ENCODE assay signal across 21 cellular contexts in the genomic region with DNA sequence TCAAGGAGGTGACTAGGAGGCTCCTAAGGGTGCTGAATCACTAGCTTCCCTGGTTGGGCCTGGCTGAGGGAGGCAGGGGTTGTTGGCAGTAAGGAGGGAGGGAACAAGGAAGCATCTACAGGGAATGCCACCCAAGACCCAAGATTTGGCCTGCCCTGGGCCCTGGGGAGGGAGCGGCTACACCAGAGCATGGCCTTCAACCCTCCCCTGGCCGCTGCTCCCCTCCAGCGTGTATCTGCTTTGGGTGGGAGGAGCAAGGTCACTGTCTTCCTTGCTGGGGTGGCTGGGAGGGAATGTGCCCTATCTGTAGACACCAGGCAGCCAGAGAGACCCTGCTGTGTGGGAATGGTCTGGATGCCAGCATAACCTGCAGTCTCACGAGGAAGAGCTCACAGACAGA. TPM values are rescaled to one million over a fixed set of nuclear protein-coding genes. Genes with fewer than 3 reads are reported as not detected.
DNase-seq lines count a peak whose midpoint lies in the region; ATAC-seq and TF ChIP-seq lines count a peak whose summit lies in the region.
"Had no signal": no experiment of that assay in that cellular context is flagged by ENCODE, and none has a peak within 500 bp of the region (broad histone marks: within the 10 kb centered on the region; RNA-seq: fewer than 3 reads in every experiment).

No MANE protein-coding gene starts in this region.

- H3K23ac ChIP-seq in mesenchymal stem cell (ENCODE audit: low read length in 2 of 2) = no peak overlapping the region

- H3K14ac ChIP-seq in mesenchymal stem cell (ENCODE audit: low read length in 2 of 2) = peak overlapping the region in 1 of 2 experiments; percentile 35

- no peak overlapping the region for H3K4me3 Mint-ChIP-seq in immature natural killer cell
- H3K4me3 Mint-ChIP-seq: B cell; CD4-positive, CD25-positive, alpha-beta regulatory T cell; CD8-positive, alpha-beta T cell; GM23338; HFFc6 had no signal

- H3K4me1 ChIP-seq in mesenchymal stem cell (ENCODE audit: control insufficient read depth, insufficient read depth, low read depth, low read length) (no peaks in the 10 kb centered on the region), upper lobe of right lung (peaks cover 14% of the 10 kb centered on the region)
- H3K4me1 ChIP-seq: HAP-1 had no signal

- H2BK5ac ChIP-seq in mesenchymal stem cell (ENCODE audit: low read depth, low read length, poor library complexity, severe bottlenecking) = no peak overlapping the region

- H2BK120ac ChIP-seq in mesenchymal stem cell (ENCODE audit: low read depth, low read length) = no peak overlapping the region

- TF ChIP-seq CTCF in upper lobe of right lung (IDR thresholded peaks at IDR 0.05) = no peak

- H3K27ac ChIP-seq in mesenchymal stem cell (ENCODE audit: low read length, poor library complexity, severe bottlenecking) (no peak overlapping the region), upper lobe of right lung (no peak overlapping the region)
- H3K27ac ChIP-seq: 22Rv1, BLaER1, C4-2B had no signal

- H2BK12ac ChIP-seq in mesenchymal stem cell (ENCODE audit: low read length in 2 of 2) = peak overlapping the region in 1 of 2 experiments; percentile 35

- WGBS in mesenchymal stem cell = 89% methylated on average over 4 of the region's 4 CpGs

- ATAC-seq in Right ventricle myocardium inferior = no peak
- no peak for ATAC-seq in Right ventricle myocardium superior (ENCODE audit: poor library complexity)
- ATAC-seq in upper lobe of right lung = no peak
- ATAC-seq: CD8-positive, alpha-beta T cell; GM12878; GM23338 had no signal

- no peaks in the 10 kb centered on the region for H3K79me1 ChIP-seq in mesenchymal stem cell (replicated peaks; ENCODE audit: low read length, poor library complexity, severe bottlenecking)

- peaks cover 2% of the 10 kb centered on the region for H3K9me3 ChIP-seq in mesenchymal stem cell (ENCODE audit: control insufficient read depth, low read length)
- H3K9me3 ChIP-seq in upper lobe of right lung = no peaks in the 10 kb centered on the region
- H3K9me3 ChIP-seq: BLaER1, HAP-1 had no signal

- no peak overlapping the region for H3K4me2 ChIP-seq in mesenchymal stem cell (ENCODE audit: low read length, poor library complexity, severe bottlenecking)
- H3K4me2 ChIP-seq: BLaER1, GM23338 had no signal

- peaks cover 5 to 9% (median 7%) of the 10 kb centered on the region in 3 donors for H3K27me3 Mint-ChIP-seq in immature natural killer cell (ENCODE audit: low read depth in 3 of 3)
- H3K27me3 Mint-ChIP-seq: CD4-positive, CD25-positive, alpha-beta regulatory T cell had no signal

- no peaks in the 10 kb centered on the region for H3K9me3 Mint-ChIP-seq in immature natural killer cell
- H3K9me3 Mint-ChIP-seq: CD8-positive, alpha-beta T cell had no signal

- H3K36me3 ChIP-seq in mesenchymal stem cell (ENCODE audit: control insufficient read depth in 1 of 2, insufficient read depth in 2 of 2, low read depth in 1 of 2, low read length in 2 of 2) = no peaks in the 10 kb centered on the region
- H3K36me3 ChIP-seq in upper lobe of right lung = no peaks in the 10 kb centered on the region
- H3K36me3 ChIP-seq: BLaER1, HAP-1 had no signal

- H2AFZ ChIP-seq in mesenchymal stem cell (ENCODE audit: low read depth, low read length) = no peak overlapping the region
- H2AFZ ChIP-seq: GM23338 had no signal

- H3K4ac ChIP-seq in mesenchymal stem cell (ENCODE audit: low read depth in 1 of 2, low read length in 2 of 2) = no peak overlapping the region

- H3K4me1 Mint-ChIP-seq in immature natural killer cell = no peaks in the 10 kb centered on the region
- H3K4me1 Mint-ChIP-seq: B cell, GM23338 had no signal

- H2AK5ac ChIP-seq in mesenchymal stem cell (ENCODE audit: low read length, severe bottlenecking) = no peak overlapping the region

- peak overlapping the region; percentile 41 to 42 for H3K18ac ChIP-seq in mesenchymal stem cell (ENCODE audit: low read depth in 1 of 2, low read length in 2 of 2)

- H3K27me3 ChIP-seq in mesenchymal stem cell (ENCODE audit: control insufficient read depth in 1 of 2, insufficient read depth in 1 of 2, low read length in 2 of 2) = peaks cover 56 to 59% of the 10 kb centered on the region in 2 experiments
- no peaks in the 10 kb centered on the region for H3K27me3 ChIP-seq in upper lobe of right lung
- H3K27me3 ChIP-seq: BLaER1 had no signal

- DNase-seq in Right ventricle myocardium inferior (ENCODE audit: missing footprints) = peak; percentile 17
- no peak for DNase-seq in Right ventricle myocardium superior
- no peak for DNase-seq in mesenchymal stem cell
- DNase-seq in upper lobe of right lung = peak; percentile 56
- no peak for DNase-seq in NCI-H1694 (lab: John Stamatoyannopoulos, UW)
- DNase-seq in immature natural killer cell = no peak
- DNase-seq: Caco-2; CD4-positive, CD25-positive, alpha-beta regulatory T cell; CD8-positive, alpha-beta T cell; DMS153; DMS79; EL; GDM1; HFFc6 had no signal

- no peak overlapping the region for H2BK15ac ChIP-seq in mesenchymal stem cell (ENCODE audit: low read depth, poor library complexity, severe bottlenecking)

- H3K9ac ChIP-seq in mesenchymal stem cell (ENCODE audit: low read length) = no peak overlapping the region
- H3K9ac ChIP-seq: BLaER1 had no signal

- intact Hi-C loops in Right ventricle myocardium inferior (cut with DNase I) = no loop called here
- intact Hi-C loops in Right ventricle myocardium superior (cut with DNase I) = no loop called here
- intact Hi-C loops in upper lobe of right lung (cut with DNase I) = no loop called here

- H3K27ac Mint-ChIP-seq in immature natural killer cell = no peak overlapping the region
- H3K27ac Mint-ChIP-seq: B cell; CD4-positive, CD25-positive, alpha-beta regulatory T cell; CD8-positive, alpha-beta T cell; GM23338; HFFc6 had no signal

- H4K91ac ChIP-seq in mesenchymal stem cell (ENCODE audit: low read length) = peak overlapping the region; percentile 22

- H3K4me3 ChIP-seq in mesenchymal stem cell (ENCODE audit: insufficient read depth in 1 of 2, low read depth in 1 of 2, low read length in 2 of 2) (no peak overlapping the region), upper lobe of right lung (no peak overlapping the region)
- H3K4me3 ChIP-seq: BLaER1, GM12878, GM23338, HAP-1 had no signal

- H4K8ac ChIP-seq in mesenchymal stem cell (ENCODE audit: low read length) = peak overlapping the region; percentile 49

- H3K36me3 Mint-ChIP-seq in immature natural killer cell = no peaks in the 10 kb centered on the region
- H3K36me3 Mint-ChIP-seq: CD4-positive, CD25-positive, alpha-beta regulatory T cell; CD8-positive, alpha-beta T cell had no signal

RNA-seq across cellular contexts. Expression of gene MYEOV, which starts 29.5 kb away (rescaled TPM):
- not detected for total RNA-seq in Right ventricle myocardium inferior
- not detected for total RNA-seq in Right ventricle myocardium superior
- polyA plus RNA-seq in mesenchymal stem cell (2013, experiment 1 of 2) = 2.5 TPM
- 4.8 TPM for polyA plus RNA-seq in mesenchymal stem cell (2013, experiment 2 of 2)
- 0.23 TPM for total RNA-seq in upper lobe of right lung
- not detected for polyA plus RNA-seq in immature natural killer cell
- total RNA-seq: B cell had no signal
- polyA plus RNA-seq: CD4-positive, CD25-positive, alpha-beta regulatory T cell; GM23338 had no signal

Comparison
In these comparisons a context has a peak if more than half of its experiments do, and no peak if none do; other contexts are left out.
1. DNase-seq: peak in Right ventricle myocardium inferior (single experiment) and upper lobe of right lung (single experiment); none in Right ventricle myocardium superior (single experiment), mesenchymal stem cell (single experiment), NCI-H1694 (single experiment) and immature natural killer cell (0 of 3).